8 cellular contexts compared by ENCODE assay signal in the genomic region with DNA sequence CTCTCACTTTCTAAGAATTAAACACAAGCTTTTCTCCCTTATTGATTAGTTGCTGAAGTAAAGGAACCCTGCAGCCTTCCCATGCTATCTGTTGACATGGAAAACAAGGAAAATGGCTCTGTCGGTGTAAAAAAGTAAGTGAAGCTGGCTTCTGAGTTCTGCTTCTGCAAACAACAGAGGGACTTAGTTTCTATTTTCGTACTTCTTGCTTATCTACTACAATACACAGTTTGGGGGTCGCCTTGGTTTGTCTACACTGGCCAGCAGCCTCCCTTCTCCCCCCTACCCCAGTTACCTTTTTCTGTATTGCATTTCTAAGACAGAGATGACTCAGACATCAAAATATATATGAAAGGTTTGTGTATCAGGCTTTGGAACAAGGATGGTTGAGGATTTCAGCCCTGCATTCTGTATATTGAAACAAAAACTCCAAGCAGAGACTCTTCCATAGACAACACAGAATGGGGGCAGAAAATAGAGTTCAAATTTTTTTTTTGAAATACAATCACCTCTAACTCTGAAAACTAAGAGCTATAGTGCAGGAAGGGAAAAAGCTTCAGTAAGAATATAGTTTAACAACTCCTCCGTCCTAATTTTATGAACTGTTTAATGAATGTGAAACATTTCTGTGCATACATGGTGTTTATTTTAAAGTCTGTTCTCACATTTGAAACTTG. TPM values are rescaled to one million over a fixed set of nuclear protein-coding genes. Genes with fewer than 3 reads are reported as not detected.
DNase-seq lines count a peak whose midpoint lies in the region; ATAC-seq, FAIRE-seq and TF ChIP-seq lines count a peak whose summit lies in the region.

No MANE protein-coding gene starts in this region.

- H3K4me3 ChIP-seq in DND-41 (ENCODE audit: low read depth in 1 of 2, low read length in 2 of 2), result no peak overlapping the region
- H3K4me3 ChIP-seq in MG63, result peak overlapping the region; percentile 41
- H3K4me3 ChIP-seq in bronchial epithelial cell (ENCODE audit: low read depth, low read length), result peak overlapping the region; percentile 17

- H3K9me3 Mint-ChIP-seq in nephron, result peaks cover 9% of the 10 kb centered on the region

- H3K27ac Mint-ChIP-seq in nephron, result peak overlapping the region; percentile 96 to 99 (median 99)

- H3K27ac ChIP-seq in DND-41 (ENCODE audit: low read length), result peak overlapping the region; percentile 97

- no peak for FAIRE-seq in bronchial epithelial cell (lab: Jason Lieb, UNC)

- ATAC-seq in DND-41 (ENCODE audit: insufficient read depth, low read depth) (no peak), omental fat pad (ENCODE audit: low FRiP score) (no peak)

- peaks cover 49% of the 10 kb centered on the region for H3K4me1 ChIP-seq in DND-41 (ENCODE audit: insufficient read depth, low read length)

- H3K9me3 ChIP-seq in DND-41 (ENCODE audit: insufficient read depth, low read length, severe bottlenecking) (peaks cover 8% of the 10 kb centered on the region), MG63 (no peaks in the 10 kb centered on the region)

- H3K4me3 Mint-ChIP-seq in nephron, result peak overlapping the region; percentile 76 to 91 (median 83)

- H4K20me1 ChIP-seq in DND-41 (ENCODE audit: insufficient read depth, low read length), result no peaks in the 10 kb centered on the region

- no peaks in the 10 kb centered on the region for H3K27me3 ChIP-seq in DND-41 (ENCODE audit: insufficient read depth, low read length, poor library complexity)
- H3K27me3 ChIP-seq in MG63, result no peaks in the 10 kb centered on the region
- H3K27me3 ChIP-seq in bronchial epithelial cell (ENCODE audit: control insufficient read depth, insufficient read depth, low read length), result no peaks in the 10 kb centered on the region

- peak overlapping the region; percentile 66; the same call in 1 of the 2 replicates for H3K9ac ChIP-seq in DND-41 (ENCODE audit: low read depth, low read length)

- H3K79me2 ChIP-seq in DND-41 (ENCODE audit: insufficient read depth, low read length), result no peaks in the 10 kb centered on the region

- no peaks in the 10 kb centered on the region for H3K27me3 Mint-ChIP-seq in nephron (ENCODE audit: low read depth)

- peaks cover 5% of the 10 kb centered on the region for H3K36me3 Mint-ChIP-seq in nephron (ENCODE audit: low read depth)

- DNase-seq in DND-41, result no peak
- no peak for DNase-seq in MG63
- DNase-seq in bronchial epithelial cell (ENCODE audit: low read depth), result peak; percentile 27
- DNase-seq in activated CD4-positive, CD25-positive, alpha-beta regulatory T cell (lab: John Stamatoyannopoulos, UW), result no peak
- no peak for DNase-seq in NCI-H1105 (lab: John Stamatoyannopoulos, UW)
- no peak for DNase-seq in omental fat pad (ENCODE audit: low spot score)
- DNase-seq in DMS53 (lab: John Stamatoyannopoulos, UW), result no peak

- peak overlapping the region; percentile 92 for H2AFZ ChIP-seq in DND-41 (ENCODE audit: low read depth, low read length)

- peak overlapping the region; percentile 64 for H3K4me2 ChIP-seq in DND-41 (ENCODE audit: insufficient read depth, low read length)

- peaks cover 52% of the 10 kb centered on the region for H3K4me1 Mint-ChIP-seq in nephron

- TF ChIP-seq CTCF in DND-41 (IDR thresholded peaks at IDR 0.05; ENCODE audit: borderline replicate concordance, extremely low read depth, low read length, poor library complexity, severe bottlenecking) (no peak), bronchial epithelial cell (IDR thresholded peaks at IDR 0.05; ENCODE audit: insufficient read depth, low read length, severe bottlenecking) (no peak), nephron (IDR thresholded peaks at IDR 0.05; ENCODE audit: unreplicated experiment in 3 of 3) (no peak), omental fat pad (IDR thresholded peaks at IDR 0.05) (no peak)

- H3K36me3 ChIP-seq in DND-41 (ENCODE audit: insufficient read depth, low read length) (no peaks in the 10 kb centered on the region), MG63 (no peaks in the 10 kb centered on the region), bronchial epithelial cell (ENCODE audit: control insufficient read depth, insufficient read depth, low read length) (no peaks in the 10 kb centered on the region)

RNA-seq across cellular contexts. Expression of gene SAMD13, which starts 1.8 kb away (rescaled TPM):
- total RNA-seq in MG63 (2014; rRNA removed; shearing (Covaris generic); ENCODE audit: low replicate concordance), result 0.15 and 0.40 TPM in 2 replicates
- total RNA-seq in bronchial epithelial cell (0.26 and 0.77 TPM in 2 replicates), omental fat pad (1 to 10 TPM in 1 of 4 donors, under 1 TPM in 2, not detected in 1; 0.63 to 1.3 (median 0.72) TPM)

Comparison
In these comparisons a context has a peak if more than half of its experiments do, and no peak if none do; other contexts are left out.
1. H3K4me3 ChIP-seq: peak in MG63 (single experiment) and bronchial epithelial cell (single experiment); none in DND-41 (0 of 2).